In the genomic region with DNA sequence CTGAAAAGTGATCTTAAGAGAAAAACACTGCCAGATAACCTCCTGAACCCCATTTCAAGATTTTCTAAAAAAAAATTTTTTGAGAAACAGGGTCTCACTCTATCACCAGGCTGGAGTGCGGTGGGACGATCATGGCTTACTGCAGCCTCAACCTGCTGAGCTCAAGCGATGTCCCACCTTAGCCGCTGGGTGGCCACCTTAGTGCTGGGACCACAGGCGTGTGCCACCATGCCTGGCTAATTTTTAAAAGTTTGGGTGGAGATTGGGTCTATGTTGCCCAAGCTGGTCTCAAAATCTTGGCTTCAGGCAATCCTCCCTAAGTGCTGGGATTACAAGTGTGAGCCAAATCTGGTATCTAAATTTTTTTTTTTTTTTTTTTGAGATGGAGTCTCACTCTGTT, we compare ENCODE assay signal across 1 cellular context.
TF ChIP-seq lines count a peak whose summit lies in the region.

No MANE protein-coding gene starts in this region.

TF ChIP-seq in GM23338, 12 proteins besides CTCF, POLR2A, EP300 and RAD21:
- TF ChIP-seq, protein P1, sequence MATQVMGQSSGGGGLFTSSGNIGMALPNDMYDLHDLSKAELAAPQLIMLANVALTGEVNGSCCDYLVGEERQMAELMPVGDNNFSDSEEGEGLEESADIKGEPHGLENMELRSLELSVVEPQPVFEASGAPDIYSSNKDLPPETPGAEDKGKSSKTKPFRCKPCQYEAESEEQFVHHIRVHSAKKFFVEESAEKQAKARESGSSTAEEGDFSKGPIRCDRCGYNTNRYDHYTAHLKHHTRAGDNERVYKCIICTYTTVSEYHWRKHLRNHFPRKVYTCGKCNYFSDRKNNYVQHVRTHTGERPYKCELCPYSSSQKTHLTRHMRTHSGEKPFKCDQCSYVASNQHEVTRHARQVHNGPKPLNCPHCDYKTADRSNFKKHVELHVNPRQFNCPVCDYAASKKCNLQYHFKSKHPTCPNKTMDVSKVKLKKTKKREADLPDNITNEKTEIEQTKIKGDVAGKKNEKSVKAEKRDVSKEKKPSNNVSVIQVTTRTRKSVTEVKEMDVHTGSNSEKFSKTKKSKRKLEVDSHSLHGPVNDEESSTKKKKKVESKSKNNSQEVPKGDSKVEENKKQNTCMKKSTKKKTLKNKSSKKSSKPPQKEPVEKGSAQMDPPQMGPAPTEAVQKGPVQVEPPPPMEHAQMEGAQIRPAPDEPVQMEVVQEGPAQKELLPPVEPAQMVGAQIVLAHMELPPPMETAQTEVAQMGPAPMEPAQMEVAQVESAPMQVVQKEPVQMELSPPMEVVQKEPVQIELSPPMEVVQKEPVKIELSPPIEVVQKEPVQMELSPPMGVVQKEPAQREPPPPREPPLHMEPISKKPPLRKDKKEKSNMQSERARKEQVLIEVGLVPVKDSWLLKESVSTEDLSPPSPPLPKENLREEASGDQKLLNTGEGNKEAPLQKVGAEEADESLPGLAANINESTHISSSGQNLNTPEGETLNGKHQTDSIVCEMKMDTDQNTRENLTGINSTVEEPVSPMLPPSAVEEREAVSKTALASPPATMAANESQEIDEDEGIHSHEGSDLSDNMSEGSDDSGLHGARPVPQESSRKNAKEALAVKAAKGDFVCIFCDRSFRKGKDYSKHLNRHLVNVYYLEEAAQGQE (IDR thresholded peaks at IDR 0.05; ENCODE audit: unreplicated experiment) = no peak
- TF ChIP-seq EZH2 (IDR thresholded peaks at IDR 0.05; ENCODE audit: low read depth, unreplicated experiment) = no peak
- TF ChIP-seq JUNB (IDR thresholded peaks at IDR 0.05; ENCODE audit: unreplicated experiment) = no peak
- TF ChIP-seq EZH2phosphoT487 (IDR thresholded peaks at IDR 0.05; ENCODE audit: unreplicated experiment) = no peak
- TF ChIP-seq, protein P2, sequence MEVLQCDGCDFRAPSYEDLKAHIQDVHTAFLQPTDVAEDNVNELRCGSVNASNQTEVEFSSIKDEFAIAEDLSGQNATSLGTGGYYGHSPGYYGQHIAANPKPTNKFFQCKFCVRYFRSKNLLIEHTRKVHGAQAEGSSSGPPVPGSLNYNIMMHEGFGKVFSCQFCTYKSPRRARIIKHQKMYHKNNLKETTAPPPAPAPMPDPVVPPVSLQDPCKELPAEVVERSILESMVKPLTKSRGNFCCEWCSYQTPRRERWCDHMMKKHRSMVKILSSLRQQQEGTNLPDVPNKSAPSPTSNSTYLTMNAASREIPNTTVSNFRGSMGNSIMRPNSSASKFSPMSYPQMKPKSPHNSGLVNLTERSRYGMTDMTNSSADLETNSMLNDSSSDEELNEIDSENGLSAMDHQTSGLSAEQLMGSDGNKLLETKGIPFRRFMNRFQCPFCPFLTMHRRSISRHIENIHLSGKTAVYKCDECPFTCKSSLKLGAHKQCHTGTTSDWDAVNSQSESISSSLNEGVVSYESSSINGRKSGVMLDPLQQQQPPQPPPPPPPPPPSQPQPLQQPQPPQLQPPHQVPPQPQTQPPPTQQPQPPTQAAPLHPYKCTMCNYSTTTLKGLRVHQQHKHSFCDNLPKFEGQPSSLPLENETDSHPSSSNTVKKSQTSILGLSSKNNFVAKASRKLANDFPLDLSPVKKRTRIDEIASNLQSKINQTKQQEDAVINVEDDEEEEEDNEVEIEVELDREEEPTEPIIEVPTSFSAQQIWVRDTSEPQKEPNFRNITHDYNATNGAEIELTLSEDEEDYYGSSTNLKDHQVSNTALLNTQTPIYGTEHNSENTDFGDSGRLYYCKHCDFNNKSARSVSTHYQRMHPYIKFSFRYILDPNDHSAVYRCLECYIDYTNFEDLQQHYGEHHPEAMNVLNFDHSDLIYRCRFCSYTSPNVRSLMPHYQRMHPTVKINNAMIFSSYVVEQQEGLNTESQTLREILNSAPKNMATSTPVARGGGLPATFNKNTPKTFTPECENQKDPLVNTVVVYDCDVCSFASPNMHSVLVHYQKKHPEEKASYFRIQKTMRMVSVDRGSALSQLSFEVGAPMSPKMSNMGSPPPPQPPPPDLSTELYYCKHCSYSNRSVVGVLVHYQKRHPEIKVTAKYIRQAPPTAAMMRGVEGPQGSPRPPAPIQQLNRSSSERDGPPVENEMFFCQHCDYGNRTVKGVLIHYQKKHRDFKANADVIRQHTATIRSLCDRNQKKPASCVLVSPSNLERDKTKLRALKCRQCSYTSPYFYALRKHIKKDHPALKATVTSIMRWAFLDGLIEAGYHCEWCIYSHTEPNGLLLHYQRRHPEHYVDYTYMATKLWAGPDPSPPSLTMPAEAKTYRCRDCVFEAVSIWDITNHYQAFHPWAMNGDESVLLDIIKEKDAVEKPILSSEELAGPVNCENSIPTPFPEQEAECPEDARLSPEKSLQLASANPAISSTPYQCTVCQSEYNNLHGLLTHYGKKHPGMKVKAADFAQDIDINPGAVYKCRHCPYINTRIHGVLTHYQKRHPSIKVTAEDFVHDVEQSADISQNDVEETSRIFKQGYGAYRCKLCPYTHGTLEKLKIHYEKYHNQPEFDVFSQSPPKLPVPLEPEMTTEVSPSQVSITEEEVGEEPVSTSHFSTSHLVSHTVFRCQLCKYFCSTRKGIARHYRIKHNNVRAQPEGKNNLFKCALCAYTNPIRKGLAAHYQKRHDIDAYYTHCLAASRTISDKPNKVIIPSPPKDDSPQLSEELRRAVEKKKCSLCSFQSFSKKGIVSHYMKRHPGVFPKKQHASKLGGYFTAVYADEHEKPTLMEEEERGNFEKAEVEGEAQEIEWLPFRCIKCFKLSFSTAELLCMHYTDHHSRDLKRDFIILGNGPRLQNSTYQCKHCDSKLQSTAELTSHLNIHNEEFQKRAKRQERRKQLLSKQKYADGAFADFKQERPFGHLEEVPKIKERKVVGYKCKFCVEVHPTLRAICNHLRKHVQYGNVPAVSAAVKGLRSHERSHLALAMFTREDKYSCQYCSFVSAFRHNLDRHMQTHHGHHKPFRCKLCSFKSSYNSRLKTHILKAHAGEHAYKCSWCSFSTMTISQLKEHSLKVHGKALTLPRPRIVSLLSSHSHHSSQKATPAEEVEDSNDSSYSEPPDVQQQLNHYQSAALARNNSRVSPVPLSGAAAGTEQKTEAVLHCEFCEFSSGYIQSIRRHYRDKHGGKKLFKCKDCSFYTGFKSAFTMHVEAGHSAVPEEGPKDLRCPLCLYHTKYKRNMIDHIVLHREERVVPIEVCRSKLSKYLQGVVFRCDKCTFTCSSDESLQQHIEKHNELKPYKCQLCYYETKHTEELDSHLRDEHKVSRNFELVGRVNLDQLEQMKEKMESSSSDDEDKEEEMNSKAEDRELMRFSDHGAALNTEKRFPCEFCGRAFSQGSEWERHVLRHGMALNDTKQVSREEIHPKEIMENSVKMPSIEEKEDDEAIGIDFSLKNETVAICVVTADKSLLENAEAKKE (CRISPR knock-in tag; IDR thresholded peaks at IDR 0.05) = no peak
- no peak for TF ChIP-seq ZNF331 (CRISPR knock-in tag; IDR thresholded peaks at IDR 0.05; ENCODE audit: low read depth)
- no peak for TF ChIP-seq CREB1 (CRISPR knock-in tag; IDR thresholded peaks at IDR 0.05; ENCODE audit: low read depth)
- TF ChIP-seq POLR2AphosphoS5 (IDR thresholded peaks at IDR 0.05; ENCODE audit: low read depth) = no peak
- no peak for TF ChIP-seq ZNF114 (CRISPR knock-in tag; IDR thresholded peaks at IDR 0.05)
- TF ChIP-seq STAT1 (IDR thresholded peaks at IDR 0.05; ENCODE audit: unreplicated experiment) = no peak
- TF ChIP-seq, protein P3, sequence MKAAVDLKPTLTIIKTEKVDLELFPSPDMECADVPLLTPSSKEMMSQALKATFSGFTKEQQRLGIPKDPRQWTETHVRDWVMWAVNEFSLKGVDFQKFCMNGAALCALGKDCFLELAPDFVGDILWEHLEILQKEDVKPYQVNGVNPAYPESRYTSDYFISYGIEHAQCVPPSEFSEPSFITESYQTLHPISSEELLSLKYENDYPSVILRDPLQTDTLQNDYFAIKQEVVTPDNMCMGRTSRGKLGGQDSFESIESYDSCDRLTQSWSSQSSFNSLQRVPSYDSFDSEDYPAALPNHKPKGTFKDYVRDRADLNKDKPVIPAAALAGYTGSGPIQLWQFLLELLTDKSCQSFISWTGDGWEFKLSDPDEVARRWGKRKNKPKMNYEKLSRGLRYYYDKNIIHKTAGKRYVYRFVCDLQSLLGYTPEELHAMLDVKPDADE (IDR thresholded peaks at IDR 0.05) = no peak
